7 cellular contexts compared by ENCODE assay signal in the genomic region with DNA sequence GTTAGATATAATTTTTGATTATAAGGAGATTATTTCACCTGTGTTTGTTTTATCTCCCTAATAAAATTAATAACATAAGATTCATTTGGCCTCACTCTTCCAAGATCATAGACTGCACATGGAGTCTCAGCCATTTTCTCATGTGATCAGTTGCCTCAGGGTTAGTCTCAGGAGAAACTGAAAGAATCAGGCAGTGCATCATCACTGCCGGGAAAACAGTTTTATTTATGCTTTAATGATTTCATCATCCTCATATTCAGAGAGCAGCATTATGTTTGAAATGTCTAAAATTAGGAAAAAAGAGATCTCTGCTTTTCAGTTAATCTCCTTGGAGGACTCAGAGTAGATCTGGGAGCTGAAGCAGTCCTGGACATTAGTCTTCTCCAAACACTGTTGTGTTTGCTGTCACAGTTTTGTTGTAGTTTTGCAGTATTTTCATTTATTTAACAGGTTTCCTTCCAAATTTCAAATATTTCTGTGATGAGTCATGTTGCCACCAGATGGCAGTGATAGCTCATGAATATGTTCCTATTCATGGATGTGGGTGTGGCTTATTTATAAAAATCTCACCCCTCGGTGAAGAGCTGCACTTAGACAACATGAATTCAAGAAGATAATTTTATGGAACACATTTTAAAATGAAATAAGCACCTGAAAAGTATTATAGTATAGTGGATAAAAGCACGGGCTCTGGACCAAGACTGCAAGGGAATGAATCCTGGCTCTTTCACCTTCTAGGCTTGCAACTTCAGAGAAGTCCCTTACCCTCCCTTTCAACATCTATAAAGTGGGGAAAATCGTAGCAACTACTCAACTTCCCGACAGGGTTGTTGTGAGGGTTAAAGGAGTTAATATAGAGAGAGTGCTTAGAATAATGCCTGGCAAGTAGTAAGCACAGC. TPM values are rescaled to one million over a fixed set of nuclear protein-coding genes. Genes with fewer than 3 reads are reported as not detected.
A peak's percentile ranks its signal among the peaks of the same experiment; 100 is the strongest.
DNase-seq lines count a peak whose midpoint lies in the region; TF ChIP-seq lines count a peak whose summit lies in the region.

No MANE protein-coding gene starts in this region.

- peaks cover 3% of the 10 kb centered on the region; the same call in 1 of the 2 replicates for H3F3A ChIP-seq in DOHH2 (ENCODE audit: control insufficient read depth, insufficient read depth)

- no peak overlapping the region for H3K27ac Mint-ChIP-seq in immature natural killer cell

- H3K4me3 ChIP-seq in DOHH2 (ENCODE audit: low read length) (no peak overlapping the region), HL-60 (replicated peaks; ENCODE audit: insufficient read depth, low read length) (no peak overlapping the region)

- no peaks in the 10 kb centered on the region for H3K9me3 ChIP-seq in DOHH2 (ENCODE audit: control insufficient read depth, insufficient read depth, low read length)

- H3K36me3 ChIP-seq in DOHH2 (ENCODE audit: control insufficient read depth, low read length), result peaks cover 69% of the 10 kb centered on the region

- H3K36me3 Mint-ChIP-seq in immature natural killer cell, result peaks cover 31 to 56% (median 39%) of the 10 kb centered on the region in 3 donors

- H3K27me3 Mint-ChIP-seq in immature natural killer cell (ENCODE audit: low read depth in 3 of 3), result no peaks in the 10 kb centered on the region

- TF ChIP-seq CTCF in DOHH2 (IDR thresholded peaks at IDR 0.05; ENCODE audit: low read depth, low read length, poor library complexity, severe bottlenecking), result peak; percentile 72
- TF ChIP-seq CTCF in HL-60 (IDR thresholded peaks at IDR 0.05; ENCODE audit: insufficient read depth, low read length), result peak; percentile 41

- H3K9me3 Mint-ChIP-seq in immature natural killer cell, result no peaks in the 10 kb centered on the region

- no peaks in the 10 kb centered on the region for H3K79me2 ChIP-seq in DOHH2 (ENCODE audit: control insufficient read depth, low read length)

- H3K27me3 ChIP-seq in DOHH2 (ENCODE audit: control insufficient read depth, low read length) (no peaks in the 10 kb centered on the region), HL-60 (ENCODE audit: insufficient read depth, poor library complexity, severe bottlenecking) (no peaks in the 10 kb centered on the region)

- DNase-seq in HL-60 (ENCODE audit: low read depth in 1 of 2, low spot score in 1 of 2) (peak; percentile 27 to 41), NCI-H82 (lab: John Stamatoyannopoulos, UW) (peak; percentile 72), brain pericyte (ENCODE audit: low read depth, low spot score) (peak; percentile 11), immature natural killer cell (peak; percentile 21 to 29 (median 24)), smooth muscle cell of the brain vasculature (ENCODE audit: low read depth, low spot score) (peak; percentile 39)
- no peak for DNase-seq in stimulated activated CD8-positive, alpha-beta memory T cell treated with anti-CD3 and anti-CD28 coated beads, Interleukin-4, amount 100 ng/mL, for 48 hours

- H3K4me1 Mint-ChIP-seq in immature natural killer cell, result peaks cover 0 to 5% of the 10 kb centered on the region in 2 donors

- no peak overlapping the region for H3K4me2 ChIP-seq in DOHH2 (ENCODE audit: low read length)

- H3K4me1 ChIP-seq in DOHH2 (ENCODE audit: control insufficient read depth, low read length), result no peaks in the 10 kb centered on the region

- H3K27ac ChIP-seq in DOHH2 (ENCODE audit: low read depth, low read length), result no peak overlapping the region
- no peak overlapping the region for H3K27ac ChIP-seq in HL-60 (replicated peaks)

- H3K4me3 Mint-ChIP-seq in immature natural killer cell, result no peak overlapping the region

- no peaks in the 10 kb centered on the region for H3K9me2 ChIP-seq in DOHH2 (replicated peaks; ENCODE audit: control insufficient read depth, low read length)

- no peaks in the 10 kb centered on the region for H4K20me1 ChIP-seq in DOHH2 (ENCODE audit: control insufficient read depth, insufficient read depth, low read depth, low read length)

RNA-seq across cellular contexts. Expression of a gene that starts 31.2 kb away (rescaled TPM):
- 10 to 100 TPM; 12.6 to 22.9 (median 14.3) TPM for polyA plus RNA-seq in immature natural killer cell

RNA-seq across cellular contexts. Expression of a gene that starts 48.5 kb away (rescaled TPM):
- polyA plus RNA-seq in immature natural killer cell, result 10 to 100 TPM in 1 of 3 donors, 1 to 10 TPM in 2; 1.7 to 12.3 (median 2.8) TPM
